In genomic region chr6:6879586-6879975, GRCh38 we compare ENCODE assay signal across 8 cellular contexts.
DNase-seq lines count a peak whose midpoint lies in the region; ATAC-seq, FAIRE-seq and TF ChIP-seq lines count a peak whose summit lies in the region.
"Not testable (repeated sequence)": the region's sequence is repeated elsewhere in the genome, so short reads cannot be mapped to it uniquely, and the experiment has no call there.

No MANE protein-coding gene starts in this region.

- DNase-seq in DMS53 (lab: John Stamatoyannopoulos, UW) (peak; percentile 22), M059J (ENCODE audit: low read depth) (peak; percentile 56), RPMI8226 (peak; percentile 33), bronchial epithelial cell (ENCODE audit: low read depth) (peak; percentile 68), fibroblast of the conjunctiva (ENCODE audit: low read depth) (peak; percentile 17)
- DNase-seq in lower lobe of right lung; stimulated activated naive B cell treated with anti-CD40 and anti-IgM and Interleukin-4, amounts not matched to agents 10 μg/mL and 1 μg/mL and 100 μg/mL, for 72 hours: not testable (repeated sequence)

- not testable (repeated sequence) for FAIRE-seq in bronchial epithelial cell (lab: Jason Lieb, UNC)

- H3K4me3 Mint-ChIP-seq in stimulated activated naive B cell treated with anti-CD40 and anti-IgM and Interleukin-4, amounts not matched to agents 10 μg/mL and 1 μg/mL and 100 μg/mL, for 72 hours: not testable (repeated sequence)

- H3K4me1 ChIP-seq in lower lobe of right lung: not testable (repeated sequence)

- H3K4me1 Mint-ChIP-seq in stimulated activated naive B cell treated with anti-CD40 and anti-IgM and Interleukin-4, amounts not matched to agents 10 μg/mL and 1 μg/mL and 100 μg/mL, for 72 hours: peaks cover 16 to 25% of the 10 kb centered on the region in 2 donors

- H3K27me3 Mint-ChIP-seq in stimulated activated naive B cell treated with anti-CD40 and anti-IgM and Interleukin-4, amounts not matched to agents 10 μg/mL and 1 μg/mL and 100 μg/mL, for 72 hours: not testable (repeated sequence)

- not testable (repeated sequence) for H3K4me3 ChIP-seq in bronchial epithelial cell (ENCODE audit: low read depth, low read length); lower lobe of right lung

- intact Hi-C loops in lower lobe of right lung (cut with DNase I): not testable (repeated sequence)

- ATAC-seq in GM21723 (IDR thresholded peaks at IDR 0.05; ENCODE audit: unreplicated experiment): peak; percentile 23
- peak; percentile 72 to 74 for ATAC-seq in lower lobe of right lung
- peak; percentile 59 to 61 for ATAC-seq in stimulated activated naive B cell treated with anti-CD40 and anti-IgM and Interleukin-4, amounts not matched to agents 10 μg/mL and 1 μg/mL and 100 μg/mL, for 72 hours (replicated peaks)

- peak overlapping the region; percentile 91 for H3K27ac Mint-ChIP-seq in stimulated activated naive B cell treated with anti-CD40 and anti-IgM and Interleukin-4, amounts not matched to agents 10 μg/mL and 1 μg/mL and 100 μg/mL, for 72 hours

- H3K27ac ChIP-seq in lower lobe of right lung: peak overlapping the region; percentile 5

- H3K9me3 Mint-ChIP-seq in stimulated activated naive B cell treated with anti-CD40 and anti-IgM and Interleukin-4, amounts not matched to agents 10 μg/mL and 1 μg/mL and 100 μg/mL, for 72 hours: not testable (repeated sequence)

- H3K36me3 Mint-ChIP-seq in stimulated activated naive B cell treated with anti-CD40 and anti-IgM and Interleukin-4, amounts not matched to agents 10 μg/mL and 1 μg/mL and 100 μg/mL, for 72 hours: not testable (repeated sequence)

- not testable (repeated sequence) for H3K36me3 ChIP-seq in bronchial epithelial cell (ENCODE audit: control insufficient read depth, insufficient read depth, low read length); lower lobe of right lung

- H3K27me3 ChIP-seq in bronchial epithelial cell (ENCODE audit: control insufficient read depth, insufficient read depth, low read length); lower lobe of right lung (ENCODE audit: low read depth): not testable (repeated sequence)

- not testable (repeated sequence) for TF ChIP-seq CTCF in bronchial epithelial cell (IDR thresholded peaks at IDR 0.05; ENCODE audit: insufficient read depth, low read length, severe bottlenecking); lower lobe of right lung (IDR thresholded peaks at IDR 0.05)

- not testable (repeated sequence) for H3K9me3 ChIP-seq in lower lobe of right lung

Comparison
In these comparisons a context has a peak if more than half of its experiments do, and no peak if none do; other contexts are left out.
1. ATAC-seq: peak in every context shown above with its lines; median percentile 73 in lower lobe of right lung; 60 in stimulated activated naive B cell treated with anti-CD40 and anti-IgM and Interleukin-4, amounts not matched to agents 10 μg/mL and 1 μg/mL and 100 μg/mL, for 72 hours; 23 in GM21723.